Comparison of ENCODE assay signal across 10 cellular contexts in the genomic region with DNA sequence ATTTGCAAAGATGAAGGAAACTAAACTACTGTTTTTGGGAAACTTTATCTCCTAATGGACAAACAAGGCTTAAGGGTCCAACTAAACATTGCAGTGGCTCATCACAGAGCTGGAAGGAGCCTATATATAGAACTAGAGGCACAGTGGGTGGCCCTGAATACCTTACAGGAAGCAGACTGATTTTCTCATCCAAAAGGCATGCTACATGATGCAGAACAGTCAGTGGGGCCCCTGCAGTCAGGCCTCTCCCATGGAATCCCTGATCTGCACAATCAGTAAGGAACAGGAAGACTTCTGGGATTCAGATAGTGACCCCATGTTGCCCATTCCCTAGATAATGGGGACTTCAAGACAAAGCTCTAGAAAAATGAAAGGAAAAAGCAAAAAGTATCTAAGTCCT. TPM values are rescaled to one million over a fixed set of nuclear protein-coding genes. Genes with fewer than 3 reads are reported as not detected.
DNase-seq lines count a peak whose midpoint lies in the region; ATAC-seq and TF ChIP-seq lines count a peak whose summit lies in the region.
"Had no signal": no experiment of that assay in that cellular context is flagged by ENCODE, and none has a peak within 500 bp of the region (broad histone marks: within the 10 kb centered on the region; RNA-seq: fewer than 3 reads in every experiment).

No MANE protein-coding gene starts in this region.

- H3K4me2 ChIP-seq in OCI-LY7 (ENCODE audit: low read length) = peak overlapping the region; percentile 82

- H3K27ac ChIP-seq in breast epithelium (no peak overlapping the region), OCI-LY7 (ENCODE audit: low read depth, low read length, poor library complexity, severe bottlenecking) (no peak overlapping the region)

- no peak for ATAC-seq in HG02642 (IDR thresholded peaks at IDR 0.05; ENCODE audit: poor library complexity, unreplicated experiment)

- H3K36me3 ChIP-seq in breast epithelium (no peaks in the 10 kb centered on the region), OCI-LY7 (ENCODE audit: insufficient read depth, low read length) (peaks cover 28% of the 10 kb centered on the region)

- H3K27me3 ChIP-seq in breast epithelium = no peaks in the 10 kb centered on the region

- H3K4me3 Mint-ChIP-seq in MCF 10A (ENCODE audit: unreplicated experiment) (peak overlapping the region; percentile 35), endothelial cell (ENCODE audit: unreplicated experiment) (no peak overlapping the region)
- H3K4me3 Mint-ChIP-seq: dendritic cell treated with granulocyte-macrophage colony-stimulating factor and Interleukin-4, amounts not matched to agents 40 ng/mL and 50 ng/mL, for 4 days had no signal

- POLR2A ChIA-PET in MCF 10A (lab: Yijun Ruan, JAX) (interaction anchor here (1.0 to 4.2 kb wide), 4 partner anchors 9 to 1137 kb away, joined by 5 to 70 read pairs (median 16); a partner anchor contains a TSS), OCI-LY7 (lab: Charles Lee) (interaction anchor here (0.8 kb wide), 1 partner anchor 172 kb away, joined by 3 read pairs; no protein-coding TSS in a partner anchor)

- H3K27me3 Mint-ChIP-seq in MCF 10A (ENCODE audit: insufficient read depth, unreplicated experiment) (no peaks in the 10 kb centered on the region), endothelial cell (ENCODE audit: unreplicated experiment) (peaks cover 3% of the 10 kb centered on the region)
- H3K27me3 Mint-ChIP-seq: dendritic cell treated with granulocyte-macrophage colony-stimulating factor and Interleukin-4, amounts not matched to agents 40 ng/mL and 50 ng/mL, for 4 days had no signal

- H3K4me1 ChIP-seq in breast epithelium = no peaks in the 10 kb centered on the region
- peaks cover 29% of the 10 kb centered on the region for H3K4me1 ChIP-seq in OCI-LY7 (ENCODE audit: insufficient read depth, low read length, poor library complexity, severe bottlenecking)

- H3K9me3 ChIP-seq in breast epithelium = no peaks in the 10 kb centered on the region
- peaks cover 5% of the 10 kb centered on the region; the same call in 1 of the 2 replicates for H3K9me3 ChIP-seq in OCI-LY7 (ENCODE audit: low read length)

- no peak for TF ChIP-seq CTCF in MCF 10A (IDR thresholded peaks at IDR 0.05; ENCODE audit: unreplicated experiment)
- no peak for TF ChIP-seq CTCF in breast epithelium (IDR thresholded peaks at IDR 0.05)
- no peak for TF ChIP-seq CTCF in OCI-LY7 (conservative IDR thresholded peaks at IDR 0.05; ENCODE audit: low read length)
- no peak for TF ChIP-seq CTCF in endothelial cell (IDR thresholded peaks at IDR 0.05; ENCODE audit: unreplicated experiment)

- H3K27ac Mint-ChIP-seq in MCF 10A (ENCODE audit: low read depth, unreplicated experiment) (no peak overlapping the region), endothelial cell (ENCODE audit: unreplicated experiment) (peak overlapping the region; percentile 75)
- H3K27ac Mint-ChIP-seq: dendritic cell treated with granulocyte-macrophage colony-stimulating factor and Interleukin-4, amounts not matched to agents 40 ng/mL and 50 ng/mL, for 4 days had no signal

- H3K4me3 ChIP-seq in breast epithelium (no peak overlapping the region), OCI-LY7 (ENCODE audit: low read depth, low read length, poor library complexity, severe bottlenecking) (peak overlapping the region; percentile 98)

- H2AFZ ChIP-seq in OCI-LY7 (ENCODE audit: low read length) = no peak overlapping the region

- TF ChIP-seq POLR2A in breast epithelium (IDR thresholded peaks at IDR 0.05) = no peak

- no TSS peak for BruUV-seq in MCF 10A (replicated peaks; lab: Mats Ljungman, UMichigan)
- no TSS peak for BruUV-seq in OCI-LY7 (replicated peaks; lab: Mats Ljungman, UMichigan)

- H3K79me2 ChIP-seq in OCI-LY7 (ENCODE audit: insufficient read depth, low read depth, low read length) = peaks cover 48% of the 10 kb centered on the region

- intact Hi-C loops in MCF 10A (cut with micrococcal nuclease) = no loop called here
- intact Hi-C loops in breast epithelium (cut with DNase I; ENCODE audit: low total_unique reads) = no loop called here
- intact Hi-C loops in OCI-LY7 (cut with micrococcal nuclease; ENCODE audit: unreplicated experiment) = loop anchor here (5.0 kb wide), 3 partner anchors 105 to 1135 kb away; a partner anchor contains a TSS

- no peaks in the 10 kb centered on the region for H3K9me3 Mint-ChIP-seq in MCF 10A (ENCODE audit: unreplicated experiment)
- no peaks in the 10 kb centered on the region for H3K9me3 Mint-ChIP-seq in endothelial cell (ENCODE audit: unreplicated experiment)
- H3K9me3 Mint-ChIP-seq: dendritic cell treated with granulocyte-macrophage colony-stimulating factor and Interleukin-4, amounts not matched to agents 40 ng/mL and 50 ng/mL, for 4 days had no signal

- H4K20me1 ChIP-seq in OCI-LY7 (ENCODE audit: insufficient read depth, low read length) = peaks cover 7% of the 10 kb centered on the region; the same call in 1 of the 2 replicates

- peaks cover 38% of the 10 kb centered on the region for H3K36me3 Mint-ChIP-seq in MCF 10A (ENCODE audit: insufficient read depth, unreplicated experiment)
- peaks cover 12% of the 10 kb centered on the region for H3K36me3 Mint-ChIP-seq in endothelial cell (ENCODE audit: low read depth, unreplicated experiment)

- no peaks in the 10 kb centered on the region for H3K9me2 ChIP-seq in OCI-LY7 (ENCODE audit: insufficient read depth, low read length)

- CTCF ChIA-PET in MCF 10A (lab: Yijun Ruan, JAX) (interaction anchor here (1.2 to 2.1 kb wide), 2 partner anchors 9 to 12 kb away, joined by 3 to 6 read pairs; no protein-coding TSS in a partner anchor), OCI-LY7 (lab: Charles Lee; ENCODE audit: unreplicated experiment) (no interaction called here)

- DNase-seq in MCF 10A (ENCODE audit: unreplicated experiment) (peak; percentile 31), breast epithelium (ENCODE audit: low spot score in 2 of 2) (no peak), OCI-LY7 (ENCODE audit: low spot score) (no peak), endothelial cell (ENCODE audit: low spot score) (no peak), renal cortical epithelial cell (ENCODE audit: low read depth) (peak; percentile 68), DMS153 treated with DMSO at 0.1 percent for 48 hours (lab: John Stamatoyannopoulos, UW; ENCODE audit: unreplicated experiment) (no peak)
- no peak for DNase-seq in central memory CD4-positive, alpha-beta T cell
- DNase-seq: NCI-H1105 had no signal

- H3K4me1 Mint-ChIP-seq in MCF 10A (ENCODE audit: insufficient read depth, unreplicated experiment) (peaks cover 26% of the 10 kb centered on the region), endothelial cell (ENCODE audit: unreplicated experiment) (peaks cover 30% of the 10 kb centered on the region)

RNA-seq across cellular contexts. Expression of a gene that starts 1.9 kb away (rescaled TPM):
- total RNA-seq in MCF 10A (2022) = 43.8 and 44.3 TPM in 2 replicates
- 1 to 10 TPM; 3.9 to 6.6 (median 6.1) TPM for total RNA-seq in breast epithelium
- total RNA-seq in OCI-LY7 (2014; rRNA removed; shearing (Covaris generic)) = 5.7 and 17.0 TPM in 2 replicates
- 34.5 and 39.6 TPM in 2 replicates for total RNA-seq in OCI-LY7 (2022)
- 20.9 TPM for total RNA-seq in endothelial cell (ENCODE audit: unreplicated experiment)
- total RNA-seq in renal cortical epithelial cell = 5.0 and 25.3 TPM in 2 replicates

RNA-seq across cellular contexts. Expression of a gene that starts 37.4 kb away (rescaled TPM):
- total RNA-seq in MCF 10A (2022) (58.5 and 74.3 TPM in 2 replicates), breast epithelium (100 to 1,000 TPM; 128 to 325 (median 218) TPM), OCI-LY7 (2022) (57.0 and 62.7 TPM in 2 replicates), endothelial cell (ENCODE audit: unreplicated experiment) (52.5 TPM), renal cortical epithelial cell (106 and 150 TPM in 2 replicates)
- total RNA-seq in OCI-LY7 (2014; rRNA removed; shearing (Covaris generic)) = 16.0 and 19.2 TPM in 2 replicates

RNA-seq across cellular contexts. Expression of a gene that starts 56.6 kb away (rescaled TPM):
- total RNA-seq in MCF 10A (2022) = 0.05 TPM in 1 of 2 replicates, not detected in the other
- 10 to 100 TPM; 22.2 to 88.8 (median 37.7) TPM for total RNA-seq in breast epithelium
- total RNA-seq in OCI-LY7 (2014; rRNA removed; shearing (Covaris generic)) = 0.95 TPM in 1 of 2 replicates, not detected in the other
- 0.04 and 0.08 TPM in 2 replicates for total RNA-seq in OCI-LY7 (2022)
- 4.9 TPM for total RNA-seq in endothelial cell (ENCODE audit: unreplicated experiment)
- total RNA-seq in renal cortical epithelial cell = 3.0 and 4.0 TPM in 2 replicates

Comparison
In these comparisons a context has a peak if more than half of its experiments do, and no peak if none do; other contexts are left out.
1. DNase-seq: peak in MCF 10A (single experiment) and renal cortical epithelial cell (single experiment); none in breast epithelium (0 of 2), OCI-LY7 (single experiment), endothelial cell (single experiment), central memory CD4-positive, alpha-beta T cell (single experiment) and DMS153 treated with DMSO at 0.1 percent for 48 hours (single experiment).